Comparison of ENCODE assay signal across 10 cellular contexts in the genomic region with DNA sequence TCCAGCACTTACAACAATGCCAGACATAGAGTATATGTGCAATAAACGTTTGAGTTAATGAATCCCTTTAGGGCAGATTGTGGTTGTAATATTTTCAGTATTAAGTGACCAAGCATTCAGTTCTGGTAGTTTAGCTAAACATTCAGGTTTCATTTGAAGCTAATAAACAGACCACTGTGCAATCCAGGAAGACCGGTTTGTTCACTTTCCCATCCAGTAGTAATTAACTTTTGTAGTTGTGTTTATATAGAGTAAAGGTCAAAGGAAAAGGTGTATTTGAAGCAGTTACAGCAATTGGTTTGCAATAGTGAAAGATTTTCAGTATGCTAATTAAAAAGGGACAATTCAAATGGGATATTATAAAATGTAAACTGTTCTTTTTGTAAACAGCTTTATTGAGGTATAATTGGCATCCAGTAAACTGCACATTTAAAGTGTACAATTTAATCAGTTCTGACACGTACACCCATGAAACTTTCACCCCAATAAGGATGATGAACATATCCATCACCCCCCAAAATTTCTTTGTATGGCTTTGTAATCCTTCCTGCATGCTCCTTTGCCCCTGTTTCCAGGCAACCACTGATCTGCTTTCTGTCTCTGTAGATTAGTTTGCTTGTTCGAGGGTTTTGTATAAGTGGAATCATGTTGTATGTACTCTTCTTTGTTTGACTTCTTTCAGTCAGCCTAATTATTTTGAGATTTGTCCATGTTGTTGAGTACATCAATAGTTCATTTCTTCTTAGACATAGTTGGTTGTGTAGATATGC. TPM values are rescaled to one million over a fixed set of nuclear protein-coding genes. Genes with fewer than 3 reads are reported as not detected.
A peak's percentile ranks its signal among the peaks of the same experiment; 100 is the strongest.
DNase-seq lines count a peak whose midpoint lies in the region; ATAC-seq and FAIRE-seq lines count a peak whose summit lies in the region.
"Had no signal": no experiment of that assay in that cellular context is flagged by ENCODE, and none has a peak within 500 bp of the region (broad histone marks: within the 10 kb centered on the region; RNA-seq: fewer than 3 reads in every experiment).

No MANE protein-coding gene starts in this region.

- H2BK120ac ChIP-seq in neuronal stem cell (ENCODE audit: low read depth, low read length): no peak overlapping the region

- H3K36me3 ChIP-seq in neuronal stem cell (replicated peaks in 1 of 2; ENCODE audit: control insufficient read depth in 2 of 2, insufficient read depth in 2 of 2, low read length in 2 of 2): no peaks in the 10 kb centered on the region
- H3K36me3 ChIP-seq: Peyer's patch had no signal

- no peak overlapping the region for H3K14ac ChIP-seq in neuronal stem cell (ENCODE audit: low read length)

- H4K8ac ChIP-seq in neuronal stem cell (ENCODE audit: low read depth, low read length): no peak overlapping the region

- H3K9me3 ChIP-seq in neuronal stem cell (replicated peaks in 1 of 2; ENCODE audit: control insufficient read depth in 2 of 2, insufficient read depth in 1 of 2, low read depth in 1 of 2, low read length in 2 of 2): peaks cover 0 to 13% of the 10 kb centered on the region in 2 donors
- H3K9me3 ChIP-seq: Peyer's patch had no signal

- no peak overlapping the region for H2BK12ac ChIP-seq in neuronal stem cell (ENCODE audit: low read length)

- H4K91ac ChIP-seq in neuronal stem cell (ENCODE audit: low read depth, low read length, poor library complexity): no peak overlapping the region

- H3K9ac ChIP-seq in neuronal stem cell (ENCODE audit: low read depth, low read length, poor library complexity): no peak overlapping the region

- H3K27me3 ChIP-seq in neuronal stem cell (ENCODE audit: control insufficient read depth in 3 of 3, insufficient read depth in 3 of 3, low read depth in 1 of 3, low read length in 3 of 3): no peaks in the 10 kb centered on the region
- H3K27me3 ChIP-seq: Peyer's patch had no signal

- peak; percentile 76 for FAIRE-seq in endometrium (lab: Jason Lieb, UNC)

- no peak overlapping the region for H3K4me2 ChIP-seq in neuronal stem cell (ENCODE audit: insufficient read depth, low read length, poor library complexity, severe bottlenecking)

- ATAC-seq in GM18861 (IDR thresholded peaks at IDR 0.05; ENCODE audit: unreplicated experiment) (no peak), HG02759 (IDR thresholded peaks at IDR 0.05; ENCODE audit: unreplicated experiment) (no peak)

- H3K79me1 ChIP-seq in neuronal stem cell (ENCODE audit: low read depth, low read length): no peaks in the 10 kb centered on the region

- no peak overlapping the region for H2AFZ ChIP-seq in neuronal stem cell (ENCODE audit: low read length)

- WGBS in neuronal stem cell (ENCODE audit: extremely low coverage in 2 of 2, insufficient read length in 2 of 2, insufficient replicate concordance in 1 of 2), 2 donors: no CpG with 5 or more reads among the region's 4 CpGs

- intact Hi-C loops in posterior cingulate gyrus (cut with DNase I): no loop called here

- H3K23ac ChIP-seq in neuronal stem cell (ENCODE audit: low read depth, low read length, poor library complexity): no peak overlapping the region

- no peak overlapping the region for H3K4me3 ChIP-seq in neuronal stem cell (ENCODE audit: low read length in 2 of 2)
- H3K4me3 ChIP-seq: Peyer's patch had no signal

- H3K4me1 ChIP-seq in neuronal stem cell (ENCODE audit: control insufficient read depth in 2 of 2, insufficient read depth in 1 of 2, low read depth in 1 of 2, low read length in 2 of 2): peaks cover 0 to 8% of the 10 kb centered on the region in 2 donors

- no peak overlapping the region for H2BK15ac ChIP-seq in neuronal stem cell (ENCODE audit: low read length)

- H3K18ac ChIP-seq in neuronal stem cell (ENCODE audit: low read length): no peak overlapping the region

- DNase-seq in DMS153 treated with DMSO at 0.1 percent for 48 hours (lab: John Stamatoyannopoulos, UW; ENCODE audit: unreplicated experiment) (peak; percentile 93), NCI-H2081 treated with DMSO at 0.1 percent for 48 hours (lab: John Stamatoyannopoulos, UW) (peak; percentile 79), neuronal stem cell (ENCODE audit: low spot score) (peak; percentile 17), posterior cingulate gyrus (no peak), NCI-H2227 treated with DMSO at 0.1 percent for 48 hours (lab: John Stamatoyannopoulos, UW) (no peak)
- DNase-seq: IMR-90, Peyer's patch had no signal

- no peak overlapping the region for H2BK5ac ChIP-seq in neuronal stem cell (ENCODE audit: low read length)

- no peak overlapping the region for H3K4ac ChIP-seq in neuronal stem cell (ENCODE audit: low read length)

- H3K27ac ChIP-seq in neuronal stem cell (replicated peaks; ENCODE audit: low read length): no peak overlapping the region

- no peak overlapping the region for H2AK5ac ChIP-seq in neuronal stem cell (ENCODE audit: low read depth, low read length)

RNA-seq across cellular contexts. Expression of a gene that starts 26.2 kb away (rescaled TPM):
- polyA plus RNA-seq in neuronal stem cell (2013, experiment 1 of 2): 19.2 TPM
- polyA plus RNA-seq in neuronal stem cell (2013, experiment 2 of 2): 19.8 TPM

Comparison
In these comparisons a context has a peak if more than half of its experiments do, and no peak if none do; other contexts are left out.
1. DNase-seq: peak in DMS153 treated with DMSO at 0.1 percent for 48 hours (single experiment), NCI-H2081 treated with DMSO at 0.1 percent for 48 hours (single experiment) and neuronal stem cell (single experiment); none in posterior cingulate gyrus (0 of 10) and NCI-H2227 treated with DMSO at 0.1 percent for 48 hours (single experiment).